8 cellular contexts compared by ENCODE assay signal in the genomic region with DNA sequence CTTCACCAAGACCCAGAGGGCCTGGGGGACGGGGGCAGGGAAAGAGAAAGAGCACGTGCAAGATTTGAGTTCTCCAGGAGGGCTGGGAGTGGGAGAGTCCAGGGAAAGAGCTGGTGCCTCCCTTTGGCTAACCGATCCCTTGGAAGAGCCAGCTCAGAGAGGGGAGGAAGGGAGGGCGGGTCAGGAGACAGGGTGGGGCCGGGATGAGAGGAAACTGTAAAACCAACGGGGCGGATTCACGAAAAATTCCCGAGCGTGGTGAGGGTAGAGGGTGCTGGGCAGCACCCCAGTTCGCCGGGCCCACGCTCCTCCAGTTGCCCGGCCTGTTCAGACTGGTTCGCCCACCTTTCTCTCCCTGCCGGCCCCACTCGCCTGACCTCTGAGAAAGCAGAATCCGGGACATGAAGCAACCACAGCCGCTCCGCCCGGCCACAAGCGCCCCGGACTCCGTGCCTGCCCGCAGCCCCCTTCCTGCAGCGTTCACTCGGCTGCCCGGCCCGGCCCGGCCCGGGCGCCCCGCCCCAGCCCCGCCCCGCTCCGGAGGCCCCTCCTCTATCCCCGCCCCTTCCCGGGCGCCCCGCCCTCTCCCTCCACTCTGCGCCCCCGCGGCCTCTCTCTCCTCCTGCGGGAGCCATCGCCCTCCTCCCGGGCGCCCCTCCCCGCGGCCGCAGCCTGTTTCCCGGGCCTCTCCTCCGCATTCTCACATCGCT.
DNase-seq lines count a peak whose midpoint lies in the region; ATAC-seq and TF ChIP-seq lines count a peak whose summit lies in the region.

No MANE protein-coding gene starts in this region.

- peak overlapping the region; percentile 85 to 94 for H3K27ac ChIP-seq in coronary artery

- H3K9me3 Mint-ChIP-seq in activated CD4-positive, alpha-beta T cell treated with anti-CD3 and anti-CD28 coated beads, Interleukin-2, amount 10 ng/mL, durations not matched to agents 24 days and 14 days: no peaks in the 10 kb centered on the region

- intact Hi-C loops in activated CD4-positive, alpha-beta T cell treated with anti-CD3 and anti-CD28 coated beads, Interleukin-2, amount 10 ng/mL, durations not matched to agents 24 days and 14 days (cut with micrococcal nuclease): loop anchor here (1.0 to 10.0 kb wide), 3 partner anchors 36 to 253 kb away; a partner anchor contains a TSS

- TF ChIP-seq CTCF in GM10266 (IDR thresholded peaks at IDR 0.05; ENCODE audit: control insufficient read depth, insufficient read depth, low read depth, missing control alignments): no peak
- TF ChIP-seq CTCF in coronary artery (IDR thresholded peaks at IDR 0.05): no peak

- no peaks in the 10 kb centered on the region for H3K36me3 Mint-ChIP-seq in activated CD4-positive, alpha-beta T cell treated with anti-CD3 and anti-CD28 coated beads, Interleukin-2, amount 10 ng/mL, durations not matched to agents 24 days and 14 days (ENCODE audit: low read depth)

- ATAC-seq in HG02870 (IDR thresholded peaks at IDR 0.05; ENCODE audit: unreplicated experiment): peak; percentile 74

- DNase-seq in GM10266 (ENCODE audit: extremely low spot score) (peak; percentile 89), NCI-H2171 treated with DMSO at 0.1 percent for 48 hours (lab: John Stamatoyannopoulos, UW) (peak; percentile 65), coronary artery (ENCODE audit: low spot score) (peak; percentile 88), left kidney (ENCODE audit: low read depth, low spot score) (peak; percentile 96), NCI-H1694 treated with DMSO at 0.1 percent for 48 hours (lab: John Stamatoyannopoulos, UW) (no peak)
- DNase-seq in activated CD4-positive, alpha-beta T cell treated with anti-CD3 and anti-CD28 coated beads, Interleukin-2, amount 10 ng/mL, durations not matched to agents 24 days and 14 days: peak; percentile 89
- peak; percentile 55 to 59 for DNase-seq in stimulated activated CD4-positive, alpha-beta T cell treated with anti-CD3 and anti-CD28 coated beads, Interleukin-1b, Interleukin-23, amount 100 ng/mL, for 4 hours (ENCODE audit: low read depth in 2 of 2)

- peak overlapping the region; percentile 60 for H3K27ac Mint-ChIP-seq in activated CD4-positive, alpha-beta T cell treated with anti-CD3 and anti-CD28 coated beads, Interleukin-2, amount 10 ng/mL, durations not matched to agents 24 days and 14 days

- peak overlapping the region; percentile 75 for H3K4me3 Mint-ChIP-seq in activated CD4-positive, alpha-beta T cell treated with anti-CD3 and anti-CD28 coated beads, Interleukin-2, amount 10 ng/mL, durations not matched to agents 24 days and 14 days

- H3K27me3 Mint-ChIP-seq in activated CD4-positive, alpha-beta T cell treated with anti-CD3 and anti-CD28 coated beads, Interleukin-2, amount 10 ng/mL, durations not matched to agents 24 days and 14 days: peaks cover 45% of the 10 kb centered on the region

- peaks cover 8% of the 10 kb centered on the region for H3K4me1 Mint-ChIP-seq in activated CD4-positive, alpha-beta T cell treated with anti-CD3 and anti-CD28 coated beads, Interleukin-2, amount 10 ng/mL, durations not matched to agents 24 days and 14 days

- peak overlapping the region; percentile 72 for H3K4me3 ChIP-seq in coronary artery
